2 cellular contexts compared by ENCODE assay signal in the genomic region with DNA sequence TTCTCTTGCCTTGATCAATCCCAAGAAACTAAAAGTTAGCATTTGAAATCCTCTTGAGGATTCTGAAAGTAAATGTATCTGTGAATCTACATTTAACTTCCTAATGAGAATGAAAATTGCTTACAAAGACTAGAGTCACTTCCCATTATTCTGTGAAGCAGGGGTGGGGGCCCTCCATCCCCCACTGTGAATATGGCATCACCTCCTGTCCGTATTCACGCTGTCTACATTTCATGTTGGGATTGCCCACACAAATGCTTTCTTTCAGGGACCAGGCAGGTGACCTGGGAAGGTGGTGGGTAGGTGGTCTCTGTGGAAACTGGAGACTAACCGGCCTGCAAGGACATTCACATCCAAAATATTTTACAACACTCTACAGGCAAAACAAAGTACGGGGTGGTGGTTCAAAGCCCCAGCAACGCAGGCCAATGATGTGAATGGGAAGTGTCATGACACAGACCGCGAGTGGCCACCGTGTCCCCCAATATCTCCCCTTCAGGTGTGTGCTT.
TF ChIP-seq lines count a peak whose summit lies in the region.

No MANE protein-coding gene starts in this region.

TF ChIP-seq in HepG2, 621 proteins besides CTCF, POLR2A, EP300 and RAD21:
- TF ChIP-seq, protein P1, sequence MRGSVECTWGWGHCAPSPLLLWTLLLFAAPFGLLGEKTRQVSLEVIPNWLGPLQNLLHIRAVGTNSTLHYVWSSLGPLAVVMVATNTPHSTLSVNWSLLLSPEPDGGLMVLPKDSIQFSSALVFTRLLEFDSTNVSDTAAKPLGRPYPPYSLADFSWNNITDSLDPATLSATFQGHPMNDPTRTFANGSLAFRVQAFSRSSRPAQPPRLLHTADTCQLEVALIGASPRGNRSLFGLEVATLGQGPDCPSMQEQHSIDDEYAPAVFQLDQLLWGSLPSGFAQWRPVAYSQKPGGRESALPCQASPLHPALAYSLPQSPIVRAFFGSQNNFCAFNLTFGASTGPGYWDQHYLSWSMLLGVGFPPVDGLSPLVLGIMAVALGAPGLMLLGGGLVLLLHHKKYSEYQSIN (CRISPR knock-in tag; IDR thresholded peaks at IDR 0.05; ENCODE audit: borderline replicate concordance), result no peak
- TF ChIP-seq ZNF839 (CRISPR knock-in tag; IDR thresholded peaks at IDR 0.05; ENCODE audit: borderline replicate concordance) (no peak), CEBPG (CRISPR knock-in tag; IDR thresholded peaks at IDR 0.05) (no peak), IKZF4 (CRISPR knock-in tag; IDR thresholded peaks at IDR 0.05; ENCODE audit: borderline replicate concordance, low read depth, not compliant biosample characterization) (no peak), ZNF205 (CRISPR knock-in tag; IDR thresholded peaks at IDR 0.05) (no peak), POGZ (CRISPR knock-in tag; IDR thresholded peaks at IDR 0.05) (no peak)
- TF ChIP-seq, protein P2, sequence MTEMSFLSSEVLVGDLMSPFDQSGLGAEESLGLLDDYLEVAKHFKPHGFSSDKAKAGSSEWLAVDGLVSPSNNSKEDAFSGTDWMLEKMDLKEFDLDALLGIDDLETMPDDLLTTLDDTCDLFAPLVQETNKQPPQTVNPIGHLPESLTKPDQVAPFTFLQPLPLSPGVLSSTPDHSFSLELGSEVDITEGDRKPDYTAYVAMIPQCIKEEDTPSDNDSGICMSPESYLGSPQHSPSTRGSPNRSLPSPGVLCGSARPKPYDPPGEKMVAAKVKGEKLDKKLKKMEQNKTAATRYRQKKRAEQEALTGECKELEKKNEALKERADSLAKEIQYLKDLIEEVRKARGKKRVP (CRISPR knock-in tag; IDR thresholded peaks at IDR 0.05), result no peak
- TF ChIP-seq, protein P3, sequence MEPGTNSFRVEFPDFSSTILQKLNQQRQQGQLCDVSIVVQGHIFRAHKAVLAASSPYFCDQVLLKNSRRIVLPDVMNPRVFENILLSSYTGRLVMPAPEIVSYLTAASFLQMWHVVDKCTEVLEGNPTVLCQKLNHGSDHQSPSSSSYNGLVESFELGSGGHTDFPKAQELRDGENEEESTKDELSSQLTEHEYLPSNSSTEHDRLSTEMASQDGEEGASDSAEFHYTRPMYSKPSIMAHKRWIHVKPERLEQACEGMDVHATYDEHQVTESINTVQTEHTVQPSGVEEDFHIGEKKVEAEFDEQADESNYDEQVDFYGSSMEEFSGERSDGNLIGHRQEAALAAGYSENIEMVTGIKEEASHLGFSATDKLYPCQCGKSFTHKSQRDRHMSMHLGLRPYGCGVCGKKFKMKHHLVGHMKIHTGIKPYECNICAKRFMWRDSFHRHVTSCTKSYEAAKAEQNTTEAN (CRISPR knock-in tag; conservative IDR thresholded peaks at IDR 0.05), result no peak

TF ChIP-seq in IMR-90, 13 proteins besides CTCF, POLR2A, EP300 and RAD21:
- TF ChIP-seq NFE2L2 (IDR thresholded peaks at IDR 0.05; ENCODE audit: low read depth, low read length) (no peak), BHLHE40 (IDR thresholded peaks at IDR 0.05; ENCODE audit: low read depth, low read length) (no peak), RCOR1 (IDR thresholded peaks at IDR 0.05; ENCODE audit: insufficient replicate concordance, low read length) (no peak), MXI1 (IDR thresholded peaks at IDR 0.05; ENCODE audit: borderline replicate concordance, low read depth, low read length) (no peak), FOS (IDR thresholded peaks at IDR 0.05; ENCODE audit: low read depth, low read length) (no peak), CEBPB (IDR thresholded peaks at IDR 0.05; ENCODE audit: low read depth, low read length) (no peak), CHD1 (IDR thresholded peaks at IDR 0.05; ENCODE audit: low read depth, low read length) (no peak), RFX5 (IDR thresholded peaks at IDR 0.05; ENCODE audit: low read depth, low read length) (no peak), MAZ (IDR thresholded peaks at IDR 0.05; ENCODE audit: borderline replicate concordance, low read depth, low read length) (no peak)
- TF ChIP-seq, protein P4, sequence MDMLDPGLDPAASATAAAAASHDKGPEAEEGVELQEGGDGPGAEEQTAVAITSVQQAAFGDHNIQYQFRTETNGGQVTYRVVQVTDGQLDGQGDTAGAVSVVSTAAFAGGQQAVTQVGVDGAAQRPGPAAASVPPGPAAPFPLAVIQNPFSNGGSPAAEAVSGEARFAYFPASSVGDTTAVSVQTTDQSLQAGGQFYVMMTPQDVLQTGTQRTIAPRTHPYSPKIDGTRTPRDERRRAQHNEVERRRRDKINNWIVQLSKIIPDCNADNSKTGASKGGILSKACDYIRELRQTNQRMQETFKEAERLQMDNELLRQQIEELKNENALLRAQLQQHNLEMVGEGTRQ (IDR thresholded peaks at IDR 0.05; ENCODE audit: low read depth, low read length), result no peak
- TF ChIP-seq, protein P5, sequence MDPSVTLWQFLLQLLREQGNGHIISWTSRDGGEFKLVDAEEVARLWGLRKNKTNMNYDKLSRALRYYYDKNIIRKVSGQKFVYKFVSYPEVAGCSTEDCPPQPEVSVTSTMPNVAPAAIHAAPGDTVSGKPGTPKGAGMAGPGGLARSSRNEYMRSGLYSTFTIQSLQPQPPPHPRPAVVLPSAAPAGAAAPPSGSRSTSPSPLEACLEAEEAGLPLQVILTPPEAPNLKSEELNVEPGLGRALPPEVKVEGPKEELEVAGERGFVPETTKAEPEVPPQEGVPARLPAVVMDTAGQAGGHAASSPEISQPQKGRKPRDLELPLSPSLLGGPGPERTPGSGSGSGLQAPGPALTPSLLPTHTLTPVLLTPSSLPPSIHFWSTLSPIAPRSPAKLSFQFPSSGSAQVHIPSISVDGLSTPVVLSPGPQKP (IDR thresholded peaks at IDR 0.05; ENCODE audit: borderline replicate concordance, low read depth, low read length), result no peak
